ENCODE assay signal across 8 cellular contexts in genomic region chr16:33657717-33658116, GRCh38.
ATAC-seq lines count a peak whose summit lies in the region.
"Not testable (repeated sequence)": the region's sequence is repeated elsewhere in the genome, so short reads cannot be mapped to it uniquely, and the experiment has no call there.

No MANE protein-coding gene starts in this region.

- not testable (repeated sequence) for H3K27me3 Mint-ChIP-seq in stimulated activated memory B cell treated with anti-CD40 and anti-IgM and Interleukin-4, amounts not matched to agents 10 μg/mL and 1 μg/mL and 100 μg/mL, for 72 hours

- H3K27ac Mint-ChIP-seq in stimulated activated memory B cell treated with anti-CD40 and anti-IgM and Interleukin-4, amounts not matched to agents 10 μg/mL and 1 μg/mL and 100 μg/mL, for 72 hours: not testable (repeated sequence)

- H3K4me3 Mint-ChIP-seq in stimulated activated memory B cell treated with anti-CD40 and anti-IgM and Interleukin-4, amounts not matched to agents 10 μg/mL and 1 μg/mL and 100 μg/mL, for 72 hours: not testable (repeated sequence)

- H3K36me3 Mint-ChIP-seq in stimulated activated memory B cell treated with anti-CD40 and anti-IgM and Interleukin-4, amounts not matched to agents 10 μg/mL and 1 μg/mL and 100 μg/mL, for 72 hours: not testable (repeated sequence)

- not testable (repeated sequence) for H3K4me1 Mint-ChIP-seq in stimulated activated memory B cell treated with anti-CD40 and anti-IgM and Interleukin-4, amounts not matched to agents 10 μg/mL and 1 μg/mL and 100 μg/mL, for 72 hours

- H3K9me3 Mint-ChIP-seq in stimulated activated memory B cell treated with anti-CD40 and anti-IgM and Interleukin-4, amounts not matched to agents 10 μg/mL and 1 μg/mL and 100 μg/mL, for 72 hours: not testable (repeated sequence)

- ATAC-seq in GM18858 (IDR thresholded peaks at IDR 0.05; ENCODE audit: unreplicated experiment) (peak; percentile 54), GM19324 (IDR thresholded peaks at IDR 0.05; ENCODE audit: low FRiP score, unreplicated experiment) (peak; percentile 73), GM21381 (IDR thresholded peaks at IDR 0.05; ENCODE audit: unreplicated experiment) (peak; percentile 63), GM21723 (IDR thresholded peaks at IDR 0.05; ENCODE audit: unreplicated experiment) (peak; percentile 46), HG02870 (IDR thresholded peaks at IDR 0.05; ENCODE audit: unreplicated experiment) (peak; percentile 59), HG03108 (IDR thresholded peaks at IDR 0.05; ENCODE audit: unreplicated experiment) (peak; percentile 62), HG03469 (IDR thresholded peaks at IDR 0.05; ENCODE audit: unreplicated experiment) (peak; percentile 55)
- ATAC-seq in stimulated activated memory B cell treated with anti-CD40 and anti-IgM and Interleukin-4, amounts not matched to agents 10 μg/mL and 1 μg/mL and 100 μg/mL, for 72 hours: peak; percentile 62

Comparison
In these comparisons a context has a peak if more than half of its experiments do, and no peak if none do; other contexts are left out.
1. Peak in every context shown above with its lines: ATAC-seq.